ENCODE assay signal across 17 cellular contexts in genomic region chr13:24745516-24745860, GRCh38. TPM values are rescaled to one million over a fixed set of nuclear protein-coding genes. Genes with fewer than 3 reads are reported as not detected.
DNase-seq lines count a peak whose midpoint lies in the region; ATAC-seq, FAIRE-seq and TF ChIP-seq lines count a peak whose summit lies in the region.
"Had no signal": no experiment of that assay in that cellular context is flagged by ENCODE, and none has a peak within 500 bp of the region (broad histone marks: within the 10 kb centered on the region; RNA-seq: fewer than 3 reads in every experiment).

No MANE protein-coding gene starts in this region.

- no peaks in the 10 kb centered on the region for H3K36me3 ChIP-seq in astrocyte (ENCODE audit: insufficient read depth, low read length)
- H3K36me3 ChIP-seq in iPS DF 6.9 (ENCODE audit: control insufficient read depth, insufficient read depth, low read length): no peaks in the 10 kb centered on the region; the same call in 1 of the 2 replicates
- H3K36me3 ChIP-seq in transverse colon: no peaks in the 10 kb centered on the region
- H3K36me3 ChIP-seq: SJSA1 had no signal

- H3K36me3 Mint-ChIP-seq in H9 (ENCODE audit: insufficient read depth in 1 of 3, low read depth in 3 of 3): no peaks in the 10 kb centered on the region; a peak in 2 of 7 replicates
- H3K36me3 Mint-ChIP-seq in astrocyte (ENCODE audit: low read depth, unreplicated experiment): peaks cover 3% of the 10 kb centered on the region
- no peaks in the 10 kb centered on the region for H3K36me3 Mint-ChIP-seq in osteocyte (ENCODE audit: unreplicated experiment)
- H3K36me3 Mint-ChIP-seq: CD8-positive, alpha-beta memory T cell had no signal

- H2AFZ ChIP-seq in H9 (ENCODE audit: low read length) (no peak overlapping the region), astrocyte (ENCODE audit: low read depth, low read length) (no peak overlapping the region)

- peaks cover 22% of the 10 kb centered on the region for H3K23me2 ChIP-seq in H9 (ENCODE audit: insufficient read length, low read depth, low read length, poor library complexity, severe bottlenecking)

- H4K20me1 ChIP-seq in H9 (ENCODE audit: control insufficient read depth, insufficient read depth, insufficient read length) (no peaks in the 10 kb centered on the region), astrocyte (ENCODE audit: insufficient read depth, low read length) (no peaks in the 10 kb centered on the region)

- intact Hi-C loops in transverse colon (cut with DNase I; ENCODE audit: low total_unique reads): no loop called here

- no peak overlapping the region for H4K8ac ChIP-seq in H9 (replicated peaks; ENCODE audit: insufficient read length, low read depth, low read length)

- ATAC-seq in GM21737 (IDR thresholded peaks at IDR 0.05; ENCODE audit: unreplicated experiment): no peak
- no peak for ATAC-seq in GM18502 (IDR thresholded peaks at IDR 0.05; ENCODE audit: poor library complexity, unreplicated experiment)
- ATAC-seq: HCT116, K562, Panc1 had no signal

- no peak overlapping the region for H2AK5ac ChIP-seq in H9 (ENCODE audit: insufficient read length, low read length)

- DNase-seq in H9 (no peak), astrocyte (ENCODE audit: low read depth) (no peak), iPS DF 6.9 (ENCODE audit: low read depth, low spot score) (no peak), osteocyte (ENCODE audit: extremely low spot score, unreplicated experiment) (peak; percentile 79), transverse colon (no peak)
- DNase-seq: C1 segment of cervical spinal cord; CD8-positive, alpha-beta memory T cell; NCI-H1105 treated with DMSO at 0.1 percent for 48 hours; NCI-H1694; NCI-H2081 treated with DMSO at 0.1 percent for 48 hours had no signal

- H3K27me3 Mint-ChIP-seq in H9 (ENCODE audit: low read depth) (peaks cover 81% of the 10 kb centered on the region), astrocyte (ENCODE audit: low read depth, unreplicated experiment) (peaks cover 69% of the 10 kb centered on the region), osteocyte (ENCODE audit: unreplicated experiment) (peaks cover 42% of the 10 kb centered on the region)

- H3K9ac ChIP-seq in H9 (ENCODE audit: extremely low read depth, insufficient read length, low read length) (no peak overlapping the region), astrocyte (ENCODE audit: low read length) (no peak overlapping the region)

- TF ChIP-seq CTCF in H9 (conservative IDR thresholded peaks at IDR 0.05) (no peak), astrocyte (IDR thresholded peaks at IDR 0.05; ENCODE audit: insufficient read depth, low read depth, low read length) (no peak), osteocyte (IDR thresholded peaks at IDR 0.05) (no peak), transverse colon (IDR thresholded peaks at IDR 0.05) (no peak)

- H3K79me2 ChIP-seq in H9 (ENCODE audit: insufficient read depth, low read length) (no peaks in the 10 kb centered on the region), astrocyte (ENCODE audit: insufficient read depth, low read length) (no peaks in the 10 kb centered on the region)

- H2BK15ac ChIP-seq in H9 (ENCODE audit: low read depth, low read length): no peak overlapping the region

- H3K18ac ChIP-seq in H9 (ENCODE audit: insufficient read length, low read depth, low read length): no peak overlapping the region

- H3K4me1 ChIP-seq in H9 (ENCODE audit: insufficient read depth, low read length): no peaks in the 10 kb centered on the region
- peaks cover 12% of the 10 kb centered on the region for H3K4me1 ChIP-seq in astrocyte (ENCODE audit: insufficient read depth, low read length)
- peaks cover 7% of the 10 kb centered on the region; the same call in 1 of the 2 replicates for H3K4me1 ChIP-seq in iPS DF 6.9 (ENCODE audit: control insufficient read depth, insufficient read depth, low read length)
- H3K4me1 ChIP-seq in transverse colon: peaks cover 0 to 19% (median 13%) of the 10 kb centered on the region in 4 donors
- H3K4me1 ChIP-seq: SJSA1 had no signal

- WGBS in H9 (ENCODE audit: extremely low coverage, insufficient read length, low lambda C conversion rate): no CpG with 5 or more reads among the region's 24 CpGs
- WGBS in iPS DF 6.9 (ENCODE audit: insufficient coverage, insufficient read length): no CpG with 5 or more reads among the region's 24 CpGs
- WGBS in transverse colon (ENCODE audit: low coverage in 1 of 2), 2 donors: 76% methylated on average over 15 of the region's 24 CpGs; no CpG with 5 or more reads in 1 of the 2 donors

- H3K4me1 Mint-ChIP-seq in H9: peaks cover 21 to 25% of the 10 kb centered on the region in 2 experiments
- H3K4me1 Mint-ChIP-seq in astrocyte (ENCODE audit: low read depth, unreplicated experiment): no peaks in the 10 kb centered on the region
- H3K4me1 Mint-ChIP-seq in osteocyte (ENCODE audit: unreplicated experiment): peaks cover 10% of the 10 kb centered on the region

- H3K4me3 Mint-ChIP-seq in H9: peak overlapping the region; percentile 8 to 10; a peak in 2 of 5 replicates
- H3K4me3 Mint-ChIP-seq in astrocyte (ENCODE audit: unreplicated experiment): no peak overlapping the region
- H3K4me3 Mint-ChIP-seq in osteocyte (ENCODE audit: unreplicated experiment): no peak overlapping the region

- no peaks in the 10 kb centered on the region; a peak in 1 of 5 replicates for H3K9me3 Mint-ChIP-seq in H9
- peaks cover 5% of the 10 kb centered on the region for H3K9me3 Mint-ChIP-seq in astrocyte (ENCODE audit: unreplicated experiment)
- H3K9me3 Mint-ChIP-seq in osteocyte (ENCODE audit: unreplicated experiment): no peaks in the 10 kb centered on the region
- H3K9me3 Mint-ChIP-seq: CD8-positive, alpha-beta memory T cell had no signal

- H3K27ac Mint-ChIP-seq in H9 (no peak overlapping the region; a peak in 1 of 7 replicates), astrocyte (ENCODE audit: unreplicated experiment) (no peak overlapping the region), osteocyte (ENCODE audit: unreplicated experiment) (no peak overlapping the region)

- no peak for TF ChIP-seq POLR2A in transverse colon (IDR thresholded peaks at IDR 0.05)

- TF ChIP-seq EP300 in transverse colon (IDR thresholded peaks at IDR 0.05; ENCODE audit: low read depth): no peak

- H3K27ac ChIP-seq in H9 (ENCODE audit: insufficient read length, low read depth, low read length): no peak overlapping the region
- no peak overlapping the region for H3K27ac ChIP-seq in astrocyte (ENCODE audit: low read depth, low read length)
- no peak overlapping the region for H3K27ac ChIP-seq in iPS DF 6.9 (ENCODE audit: low read length)
- no peak overlapping the region for H3K27ac ChIP-seq in transverse colon
- H3K27ac ChIP-seq: SJSA1 had no signal

- H3K4me3 ChIP-seq in astrocyte (ENCODE audit: insufficient read depth, low read depth, low read length) (no peak overlapping the region), iPS DF 6.9 (ENCODE audit: low read length) (peak overlapping the region; percentile 41; the same call in 1 of the 2 replicates), transverse colon (no peak overlapping the region)
- H3K4me3 ChIP-seq: K562, SJSA1 had no signal

- no peak overlapping the region for H2BK12ac ChIP-seq in H9 (ENCODE audit: insufficient read length, low read depth, low read length)

- H2BK20ac ChIP-seq in H9 (ENCODE audit: low read depth, low read length, poor library complexity, severe bottlenecking): no peak overlapping the region

- no peak overlapping the region for H4K5ac ChIP-seq in H9 (ENCODE audit: insufficient read length, low read depth, low read length)

- no peak overlapping the region for H3K4ac ChIP-seq in H9 (ENCODE audit: low read depth, low read length)

- no peak overlapping the region for H3K14ac ChIP-seq in H9 (ENCODE audit: insufficient read depth, low read length)

- no peak overlapping the region for H3T11ph ChIP-seq in H9 (ENCODE audit: low read length)

- H3K9me3 ChIP-seq in H9 (ENCODE audit: control insufficient read depth, low read depth, low read length) (no peaks in the 10 kb centered on the region), astrocyte (ENCODE audit: insufficient read depth, low read depth, low read length) (no peaks in the 10 kb centered on the region), iPS DF 6.9 (ENCODE audit: control insufficient read depth, insufficient read depth, low read length) (no peaks in the 10 kb centered on the region), transverse colon (no peaks in the 10 kb centered on the region)
- H3K9me3 ChIP-seq: SJSA1 had no signal

- in situ Hi-C loops in transverse colon (cut with MboI; ENCODE audit: low pct_ligation_motif_present in 1 of 4, low pct_unique_long_range_greater_than_20kb in 1 of 4, low sequenced_read_pairs in 3 of 4): no loop called here

- no peak for FAIRE-seq in astrocyte (lab: Jason Lieb, UNC)
- FAIRE-seq: K562 had no signal

- no peak overlapping the region for H3K56ac ChIP-seq in H9 (ENCODE audit: insufficient read length, low read depth, low read length)

- H3K27me3 ChIP-seq in H9 (ENCODE audit: insufficient read depth, low read length): peaks cover 40% of the 10 kb centered on the region; the same call in 1 of the 2 replicates
- H3K27me3 ChIP-seq in astrocyte (ENCODE audit: insufficient read depth, low read length): peaks cover 31% of the 10 kb centered on the region
- peaks cover 45% of the 10 kb centered on the region for H3K27me3 ChIP-seq in iPS DF 6.9 (ENCODE audit: control insufficient read depth, insufficient read depth, low read length)
- peaks cover 61% of the 10 kb centered on the region for H3K27me3 ChIP-seq in transverse colon

- H3K23ac ChIP-seq in H9 (ENCODE audit: insufficient read length, low read depth, low read length): no peak overlapping the region

- no peak overlapping the region for H2BK5ac ChIP-seq in H9 (ENCODE audit: insufficient read length, low read length)

- H3K4me2 ChIP-seq in H9 (ENCODE audit: insufficient read depth, insufficient read length, low read length) (no peak overlapping the region), astrocyte (ENCODE audit: low read length) (peak overlapping the region; percentile 81)

- no peaks in the 10 kb centered on the region for H3K79me1 ChIP-seq in H9 (ENCODE audit: insufficient read depth, low read depth, low read length, poor library complexity, severe bottlenecking)

- H4K91ac ChIP-seq in H9 (ENCODE audit: insufficient read length, low read depth, low read length): no peak overlapping the region

- H2BK120ac ChIP-seq in H9 (ENCODE audit: low read depth, low read length, poor library complexity, severe bottlenecking): no peak overlapping the region

RNA-seq across cellular contexts. Expression of gene RNF17, which starts 18.5 kb away (rescaled TPM):
- total RNA-seq in H9 (2021) (not detected in 2 replicates), astrocyte (not detected in 2 replicates), osteocyte (not detected in 2 replicates), transverse colon (not detected)
- total RNA-seq: CD8-positive, alpha-beta memory T cell; NCI-H460; SJSA1 had no signal

Comparison
In these comparisons a context has a peak if more than half of its experiments do, and no peak if none do; other contexts are left out.
1. H3K4me3 Mint-ChIP-seq: peak in H9 (2 of 2); none in astrocyte (single experiment) and osteocyte (single experiment).